In the genomic region with DNA sequence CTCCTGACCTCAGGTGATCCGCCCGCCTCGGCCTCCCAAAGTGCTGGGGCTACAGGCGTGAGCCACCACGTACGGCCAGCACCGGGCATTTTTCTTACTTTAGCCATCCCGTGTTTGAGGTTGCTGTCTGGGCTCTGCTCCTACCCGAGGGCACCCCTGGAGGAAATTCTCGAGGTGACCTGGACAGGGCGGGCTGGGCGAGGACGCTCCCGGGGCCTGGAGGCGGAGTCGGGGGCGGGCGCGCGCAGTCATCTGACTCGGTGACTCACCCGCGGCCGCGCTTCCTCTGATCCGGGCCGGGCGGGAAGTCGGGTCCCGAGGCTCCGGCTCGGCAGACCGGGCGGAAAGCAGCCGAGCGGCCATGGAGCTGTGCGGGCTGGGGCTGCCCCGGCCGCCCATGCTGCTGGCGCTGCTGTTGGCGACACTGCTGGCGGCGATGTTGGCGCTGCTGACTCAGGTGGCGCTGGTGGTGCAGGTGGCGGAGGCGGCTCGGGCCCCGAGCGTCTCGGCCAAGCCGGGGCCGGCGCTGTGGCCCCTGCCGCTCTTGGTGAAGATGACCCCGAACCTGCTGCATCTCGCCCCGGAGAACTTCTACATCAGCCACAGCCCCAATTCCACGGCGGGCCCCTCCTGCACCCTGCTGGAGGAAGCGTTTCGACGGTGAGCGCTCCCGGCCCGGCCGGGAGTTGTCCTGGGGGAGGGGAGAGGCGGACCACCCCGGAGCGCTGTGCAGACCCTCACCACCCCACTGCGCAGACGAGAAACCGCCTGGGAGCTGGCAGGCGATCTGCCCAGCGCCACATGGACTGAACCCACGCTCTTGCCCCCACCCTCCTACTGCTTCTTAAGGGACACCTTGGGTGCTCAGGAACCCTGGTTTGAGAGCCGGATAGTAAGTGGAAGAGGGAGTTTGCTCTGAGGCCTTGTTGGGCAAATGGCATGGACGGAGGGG, we compare ENCODE assay signal across 8 cellular contexts. TPM values are rescaled to one million over a fixed set of nuclear protein-coding genes. Genes with fewer than 3 reads are reported as not detected.
DNase-seq lines count a peak whose midpoint lies in the region; ATAC-seq and TF ChIP-seq lines count a peak whose summit lies in the region.

A gene (plus strand): TSS at position 334 of the 952 bp plus-strand sequence. CDS start 28 bp downstream, at position 362.

- peak; percentile 76 for ATAC-seq in GM21528 (IDR thresholded peaks at IDR 0.05; ENCODE audit: low FRiP score, unreplicated experiment)
- ATAC-seq in foreskin keratinocyte, result peak; percentile 92

- peaks cover 36% of the 10 kb centered on the region for H3K4me1 ChIP-seq in SJSA1 (replicated peaks)
- peaks cover 5% of the 10 kb centered on the region for H3K4me1 ChIP-seq in foreskin keratinocyte
- H3K4me1 ChIP-seq in neural progenitor cell, result peaks cover 8% of the 10 kb centered on the region
- H3K4me1 ChIP-seq in stomach smooth muscle (ENCODE audit: control insufficient read depth, insufficient read depth, low read length), result peaks cover 11% of the 10 kb centered on the region

- DNase-seq in Daoy (ENCODE audit: low read depth) (peak; percentile 95), SJSA1 (ENCODE audit: low read depth in 1 of 2, low spot score in 2 of 2) (peak; percentile 83 to 91), foreskin keratinocyte (peak; percentile 50 to 71), neural progenitor cell (ENCODE audit: low spot score) (peak; percentile 90)
- DNase-seq in activated gamma-delta T cell treated with anti-CD3 and anti-CD28 coated beads, Interleukin-2, amount 50 U/mL, for 16 hours (ENCODE audit: low read depth), result peak; percentile 69

- peak within 1 kb of the TSS; percentile 78 to 98 (median 92) for H3K4me3 Mint-ChIP-seq in IgD-negative memory B cell
- H3K4me3 Mint-ChIP-seq in neural progenitor cell, result peak within 1 kb of the TSS; percentile 82

- no peaks in the 10 kb centered on the region for H3K79me2 ChIP-seq in neural progenitor cell (ENCODE audit: low read depth)

- H3K4me2 ChIP-seq in neural progenitor cell, result peak within 1 kb of the TSS; percentile 94

- no peaks in the 10 kb centered on the region for H3K9me3 ChIP-seq in SJSA1 (replicated peaks)
- no peaks in the 10 kb centered on the region for H3K9me3 ChIP-seq in neural progenitor cell (ENCODE audit: low read depth)
- no peaks in the 10 kb centered on the region for H3K9me3 ChIP-seq in stomach smooth muscle (ENCODE audit: control insufficient read depth in 2 of 2, low read length in 2 of 2)

- peak within 1 kb of the TSS; percentile 50 for H3K9ac ChIP-seq in neural progenitor cell
- H3K9ac ChIP-seq in stomach smooth muscle (ENCODE audit: low read length in 2 of 2), result peak within 1 kb of the TSS; percentile 80 to 82

- no peaks in the 10 kb centered on the region for H3K27me3 ChIP-seq in SJSA1 (replicated peaks)
- H3K27me3 ChIP-seq in foreskin keratinocyte, result no peaks in the 10 kb centered on the region
- H3K27me3 ChIP-seq in neural progenitor cell, result no peaks in the 10 kb centered on the region
- H3K27me3 ChIP-seq in stomach smooth muscle (ENCODE audit: control insufficient read depth in 1 of 2, insufficient read depth in 2 of 2, low read length in 2 of 2), result no peaks in the 10 kb centered on the region

- H3K36me3 Mint-ChIP-seq in IgD-negative memory B cell, result peaks cover 1% of the 10 kb centered on the region
- no peaks in the 10 kb centered on the region for H3K36me3 Mint-ChIP-seq in neural progenitor cell

- no peaks in the 10 kb centered on the region for H3K9me3 Mint-ChIP-seq in IgD-negative memory B cell
- no peaks in the 10 kb centered on the region for H3K9me3 Mint-ChIP-seq in neural progenitor cell

- H2AFZ ChIP-seq in neural progenitor cell (replicated peaks), result peak within 1 kb of the TSS; percentile 93

- H3K27ac ChIP-seq in SJSA1 (peak within 1 kb of the TSS; percentile 69), foreskin keratinocyte (peak within 1 kb of the TSS; percentile 55), neural progenitor cell (no peak within 1 kb of the TSS), stomach smooth muscle (ENCODE audit: low read length) (peak within 1 kb of the TSS; percentile 58)

- peaks cover 5 to 21% (median 16%) of the 10 kb centered on the region in 3 donors for H3K4me1 Mint-ChIP-seq in IgD-negative memory B cell
- peaks cover 10% of the 10 kb centered on the region for H3K4me1 Mint-ChIP-seq in neural progenitor cell

- H3K36me3 ChIP-seq in SJSA1 (peaks cover 21% of the 10 kb centered on the region), neural progenitor cell (no peaks in the 10 kb centered on the region), stomach smooth muscle (ENCODE audit: control insufficient read depth in 2 of 2, insufficient read depth in 2 of 2, low read length in 2 of 2) (peaks cover 0 to 4% of the 10 kb centered on the region in 2 donors)

- TF ChIP-seq CTCF in foreskin keratinocyte (conservative IDR thresholded peaks at IDR 0.05), result peak; percentile 3
- TF ChIP-seq CTCF in neural progenitor cell (IDR thresholded peaks at IDR 0.05), result peak; percentile 17

- no peaks in the 10 kb centered on the region for H4K20me1 ChIP-seq in neural progenitor cell (ENCODE audit: low read depth)

- peak within 1 kb of the TSS; percentile 80 for H3K4me3 ChIP-seq in SJSA1
- H3K4me3 ChIP-seq in neural progenitor cell, result peak within 1 kb of the TSS; percentile 80
- H3K4me3 ChIP-seq in stomach smooth muscle (ENCODE audit: low read length in 2 of 2), result peak within 1 kb of the TSS; percentile 80 to 91

- peaks cover 9% of the 10 kb centered on the region for H3F3A ChIP-seq in neural progenitor cell (ENCODE audit: low read depth)

- H3K27me3 Mint-ChIP-seq in IgD-negative memory B cell (peaks cover 3% of the 10 kb centered on the region), neural progenitor cell (ENCODE audit: insufficient read depth, low read depth) (peaks cover 7% of the 10 kb centered on the region)

- H3K27ac Mint-ChIP-seq in IgD-negative memory B cell (peak within 1 kb of the TSS; percentile 6 to 94 (median 63)), neural progenitor cell (peak within 1 kb of the TSS; percentile 58)

RNA-seq across cellular contexts. Expression of the gene that starts here (rescaled TPM):
- total RNA-seq in Daoy (2014; rRNA removed; shearing (Covaris generic)), result 125 and 150 TPM in 2 replicates
- polyA plus RNA-seq in IgD-negative memory B cell, result 62.1 TPM
- total RNA-seq in SJSA1 (2014; rRNA removed; shearing (Covaris generic)), result 301 and 394 TPM in 2 replicates
- 111 and 129 TPM in 2 replicates for total RNA-seq in foreskin keratinocyte
- polyA plus RNA-seq in foreskin keratinocyte, result 106 and 122 TPM in 2 replicates
- 56.3 and 65.6 TPM in 2 replicates for total RNA-seq in neural progenitor cell (ENCODE audit: low replicate concordance)
